In genomic region chr12:122743895-122744525, GRCh38 we compare ENCODE assay signal across 21 cellular contexts. TPM values are rescaled to one million over a fixed set of nuclear protein-coding genes. Genes with fewer than 3 reads are reported as not detected.
A peak's percentile ranks its signal among the peaks of the same experiment; 100 is the strongest.
DNase-seq lines count a peak whose midpoint lies in the region; ATAC-seq and TF ChIP-seq lines count a peak whose summit lies in the region.
"Had no signal": no experiment of that assay in that cellular context is flagged by ENCODE, and none has a peak within 500 bp of the region (broad histone marks: within the 10 kb centered on the region; RNA-seq: fewer than 3 reads in every experiment).

No MANE protein-coding gene starts in this region.

- no peaks in the 10 kb centered on the region for H3K27me3 ChIP-seq in right atrium auricular region
- no peaks in the 10 kb centered on the region for H3K27me3 ChIP-seq in left lung
- no peaks in the 10 kb centered on the region for H3K27me3 ChIP-seq in spleen (replicated peaks in 1 of 7)
- H3K27me3 ChIP-seq: SJSA1 had no signal

- no peak for TF ChIP-seq POLR2A in spleen (IDR thresholded peaks at IDR 0.05)

- intact Hi-C loops in Right ventricle myocardium inferior (cut with DNase I) = no loop called here
- intact Hi-C loops in left lung (cut with DNase I) = no loop called here
- intact Hi-C loops in spleen (cut with DNase I; ENCODE audit: low total_unique reads) = no loop called here

- DNase-seq in Right ventricle myocardium inferior (ENCODE audit: missing footprints) = peak; percentile 75
- no peak for DNase-seq in right atrium auricular region (ENCODE audit: low spot score)
- DNase-seq in NOMO-1 treated with DMSO at 0.1 percent for 48 hours (lab: John Stamatoyannopoulos, UW; ENCODE audit: unreplicated experiment) = peak; percentile 69
- peak; percentile 72 to 85 for DNase-seq in left lung
- peak; percentile 87 for DNase-seq in spleen
- no peak for DNase-seq in LoVo (ENCODE audit: low spot score)
- no peak for DNase-seq in KG1 (lab: John Stamatoyannopoulos, UW)
- DNase-seq in NCI-H2081 treated with DMSO at 0.1 percent for 48 hours (lab: John Stamatoyannopoulos, UW) = no peak
- DNase-seq: Caco-2, DMS53, HCEC 1CT, NCI-H187 treated with DMSO at 0.1 percent for 48 hours, NCI-H2171, NCI-H82, OCI-M1, RPMI8226 had no signal

- H3K36me3 ChIP-seq in right atrium auricular region (no peaks in the 10 kb centered on the region), left lung (no peaks in the 10 kb centered on the region), spleen (no peaks in the 10 kb centered on the region)
- H3K36me3 ChIP-seq: SJSA1 had no signal

- H3K27ac ChIP-seq in right atrium auricular region (no peak overlapping the region), left lung (peak overlapping the region in 1 of 2 donors; percentile 73), spleen (peak overlapping the region in 7 of 8 donors; percentile 15 to 81 (median 66))
- H3K27ac ChIP-seq: C4-2B, SJSA1 had no signal

- no peak for TF ChIP-seq CTCF in right atrium auricular region (IDR thresholded peaks at IDR 0.05)
- no peak for TF ChIP-seq CTCF in left lung (IDR thresholded peaks at IDR 0.05)
- no peak for TF ChIP-seq CTCF in spleen (IDR thresholded peaks at IDR 0.05 in 8 of 11, conservative IDR thresholded peaks at IDR 0.05 in 3 of 11)

- no peak for ATAC-seq in Right ventricle myocardium inferior
- peak; percentile 43 for ATAC-seq in left lung
- ATAC-seq: GM12878 had no signal

- H3K4me3 ChIP-seq in right atrium auricular region (no peak overlapping the region), left lung (no peak overlapping the region), spleen (peak overlapping the region in 1 of 8 donors; percentile 47)
- H3K4me3 ChIP-seq: GM12878, SJSA1 had no signal

- H3K4me1 ChIP-seq in right atrium auricular region (no peaks in the 10 kb centered on the region), left lung (peaks cover 0 to 32% of the 10 kb centered on the region in 2 donors), spleen (peaks cover 0 to 30% (median 0%) of the 10 kb centered on the region in 6 donors)
- H3K4me1 ChIP-seq: Caco-2, SJSA1 had no signal

- 55 to 88% (median 76%) methylated on average over 7 of the region's 7 CpGs for WGBS in spleen, 5 donors

- H3K9me3 ChIP-seq in right atrium auricular region = no peaks in the 10 kb centered on the region
- H3K9me3 ChIP-seq in left lung = no peaks in the 10 kb centered on the region
- no peaks in the 10 kb centered on the region for H3K9me3 ChIP-seq in spleen
- H3K9me3 ChIP-seq: Caco-2, SJSA1 had no signal

RNA-seq across cellular contexts. Expression of gene DENR, which starts 8.6 kb away (rescaled TPM):
- total RNA-seq in Right ventricle myocardium inferior (28.1 TPM), right atrium auricular region (10 to 100 TPM; 14.7 to 16.1 TPM), left lung (10 to 100 TPM; 35.7 to 36.5 TPM), spleen (10 to 100 TPM; 29.0 to 41.7 (median 38.5) TPM)
- 10 to 100 TPM; 26.6 to 36.0 (median 28.3) TPM for polyA plus RNA-seq in spleen

RNA-seq across cellular contexts. Expression of gene HCAR1, which starts 13.4 kb away (rescaled TPM):
- 0.08 TPM for total RNA-seq in Right ventricle myocardium inferior
- under 1 TPM in 1 of 2 donors, not detected in 1; 0.12 TPM for total RNA-seq in right atrium auricular region
- total RNA-seq in left lung = under 1 TPM; 0.47 to 0.55 TPM
- total RNA-seq in spleen = 10 to 100 TPM in 2 of 7 donors, 1 to 10 TPM in 5; 1.5 to 10.8 (median 4.4) TPM
- polyA plus RNA-seq in spleen = under 1 TPM; 0.26 to 0.70 (median 0.53) TPM
- total RNA-seq: A172, M059J, SJSA1 had no signal

RNA-seq across cellular contexts. Expression of gene HCAR3, which starts 27.4 kb away (rescaled TPM):
- total RNA-seq in Right ventricle myocardium inferior (0.16 TPM), right atrium auricular region (not detected), left lung (1 to 10 TPM; 2.1 to 2.8 TPM), spleen (10 to 100 TPM; 12.1 to 92.8 (median 33.9) TPM)
- polyA plus RNA-seq in spleen = 1 to 10 TPM in 2 of 3 donors, under 1 TPM in 1; 0.36 to 2.5 (median 1.0) TPM
- total RNA-seq: A172, M059J, SJSA1 had no signal

RNA-seq across cellular contexts. Expression of gene CCDC62, which starts 30.4 kb away (rescaled TPM):
- total RNA-seq in Right ventricle myocardium inferior = 0.49 TPM
- under 1 TPM; 0.48 to 0.67 TPM for total RNA-seq in right atrium auricular region
- 1 to 10 TPM in 1 of 2 donors, under 1 TPM in 1; 0.38 to 1.2 TPM for total RNA-seq in left lung
- total RNA-seq in spleen = 1 to 10 TPM; 1.0 to 2.2 (median 1.6) TPM
- under 1 TPM; 0.52 to 0.54 (median 0.52) TPM for polyA plus RNA-seq in spleen

RNA-seq across cellular contexts. Expression of gene HCAR2, which starts 40.9 kb away (rescaled TPM):
- total RNA-seq in Right ventricle myocardium inferior = 0.46 TPM
- under 1 TPM in 1 of 2 donors, not detected in 1; 0.79 TPM for total RNA-seq in right atrium auricular region
- 1 to 10 TPM; 3.3 to 5.1 TPM for total RNA-seq in left lung
- total RNA-seq in spleen = 10 to 100 TPM in 6 of 7 donors, 1 to 10 TPM in 1; 9.9 to 43.0 (median 20.7) TPM
- polyA plus RNA-seq in spleen = 1 to 10 TPM in 2 of 3 donors, under 1 TPM in 1; 0.53 to 1.8 (median 1.0) TPM
- total RNA-seq: A172, M059J, SJSA1 had no signal

Comparison
In these comparisons a context has a peak if more than half of its experiments do, and no peak if none do; other contexts are left out.
1. DNase-seq: peak in Right ventricle myocardium inferior (single experiment), NOMO-1 treated with DMSO at 0.1 percent for 48 hours (single experiment), left lung (2 of 2) and spleen (single experiment); none in right atrium auricular region (single experiment), LoVo (single experiment), KG1 (single experiment) and NCI-H2081 treated with DMSO at 0.1 percent for 48 hours (single experiment).
2. H3K27ac ChIP-seq: peak in spleen (7 of 8); none in right atrium auricular region (0 of 2).